8 cellular contexts compared by ENCODE assay signal in genomic region chr9:112037281-112038016, GRCh38.
DNase-seq lines count a peak whose midpoint lies in the region; ATAC-seq, FAIRE-seq and TF ChIP-seq lines count a peak whose summit lies in the region.

No MANE protein-coding gene starts in this region.

- intact Hi-C loops in esophagus squamous epithelium (cut with DNase I) = no loop called here

- ATAC-seq in A549 = no peak
- peak; percentile 74 to 80 for ATAC-seq in stimulated activated naive B cell treated with anti-CD40 and anti-IgM and Interleukin-4, amounts not matched to agents 10 μg/mL and 1 μg/mL and 100 μg/mL, for 72 hours (replicated peaks)

- H3K27ac Mint-ChIP-seq in stimulated activated naive B cell treated with anti-CD40 and anti-IgM and Interleukin-4, amounts not matched to agents 10 μg/mL and 1 μg/mL and 100 μg/mL, for 72 hours = peak overlapping the region; percentile 89

- H3K9me3 Mint-ChIP-seq in stimulated activated naive B cell treated with anti-CD40 and anti-IgM and Interleukin-4, amounts not matched to agents 10 μg/mL and 1 μg/mL and 100 μg/mL, for 72 hours = peaks cover 4 to 7% of the 10 kb centered on the region in 2 donors

- no peak for TF ChIP-seq RAD21 in A549 (conservative IDR thresholded peaks at IDR 0.05 in 1 of 2, IDR thresholded peaks at IDR 0.05 in 1 of 2)

- WGBS in A549 (ENCODE audit: missing lambda C conversion rate) = 93% methylated on average over 2 of the region's 2 CpGs
- 65 to 78% methylated on average over 2 of the region's 2 CpGs for WGBS in esophagus squamous epithelium, 2 donors

- TF ChIP-seq CTCF in A549 (IDR thresholded peaks at IDR 0.05) (no peak), fibroblast of villous mesenchyme (IDR thresholded peaks at IDR 0.05; ENCODE audit: insufficient read depth, low read depth, low read length) (no peak), esophagus squamous epithelium (IDR thresholded peaks at IDR 0.05) (no peak)

- TF ChIP-seq POLR2A in A549 (IDR thresholded peaks at IDR 0.05; ENCODE audit: low read length) (no peak), GM19193 (IDR thresholded peaks at IDR 0.05; ENCODE audit: extremely low read depth, insufficient read depth, insufficient read length) (peak; percentile 47), esophagus squamous epithelium (IDR thresholded peaks at IDR 0.05) (no peak)

- no peaks in the 10 kb centered on the region for H3K27me3 Mint-ChIP-seq in stimulated activated naive B cell treated with anti-CD40 and anti-IgM and Interleukin-4, amounts not matched to agents 10 μg/mL and 1 μg/mL and 100 μg/mL, for 72 hours

- H3K4me1 ChIP-seq in A549 = peaks cover 34% of the 10 kb centered on the region
- peaks cover 0 to 16% (median 7%) of the 10 kb centered on the region in 3 donors for H3K4me1 ChIP-seq in esophagus squamous epithelium

- H3K36me3 ChIP-seq in esophagus squamous epithelium = peaks cover 0 to 4% (median 0%) of the 10 kb centered on the region in 3 donors

- POLR2A ChIA-PET in A549 (lab: Yijun Ruan, JAX) = no interaction called here

- DNase-seq in A549 (ENCODE audit: low read depth in 1 of 2, low spot score in 1 of 2) (no peak), HS-27A (ENCODE audit: low read depth) (peak; percentile 91), fibroblast of villous mesenchyme (ENCODE audit: low read depth) (peak; percentile 77), esophagus squamous epithelium (lab: John Stamatoyannopoulos, UW) (no peak), NCI-H128 (lab: John Stamatoyannopoulos, UW; ENCODE audit: unreplicated experiment) (no peak)
- DNase-seq in activated CD4-positive, alpha-beta T cell treated with anti-CD3 and anti-CD28 coated beads, Interleukin-2, amount 50 U/mL, for 48 hours = peak; percentile 58 to 70
- peak; percentile 78 for DNase-seq in stimulated activated naive B cell treated with anti-CD40 and anti-IgM and Interleukin-4, amounts not matched to agents 10 μg/mL and 1 μg/mL and 100 μg/mL, for 72 hours

- CTCF ChIA-PET in A549 (lab: Yijun Ruan, JAX) = interaction anchor here (0.9 to 4.9 kb wide), 2 partner anchors 10 to 38 kb away, joined by 3 to 19 read pairs; no protein-coding TSS in a partner anchor

- no peaks in the 10 kb centered on the region for H3K27me3 ChIP-seq in esophagus squamous epithelium

- no peak overlapping the region for H3K4me3 ChIP-seq in A549
- no peak overlapping the region for H3K4me3 ChIP-seq in fibroblast of villous mesenchyme (ENCODE audit: low read depth, low read length)
- H3K4me3 ChIP-seq in esophagus squamous epithelium = no peak overlapping the region

- H3K27ac ChIP-seq in A549 = peak overlapping the region; percentile 2 to 59; a peak in 4 of 6 replicates
- no peak overlapping the region for H3K27ac ChIP-seq in esophagus squamous epithelium

- peak overlapping the region; percentile 3 to 53 for H3K4me3 Mint-ChIP-seq in stimulated activated naive B cell treated with anti-CD40 and anti-IgM and Interleukin-4, amounts not matched to agents 10 μg/mL and 1 μg/mL and 100 μg/mL, for 72 hours

- no peak for TF ChIP-seq EP300 in A549 (IDR thresholded peaks at IDR 0.05)

- no peak for FAIRE-seq in A549 (lab: Jason Lieb, UNC)

- peaks cover 26 to 42% of the 10 kb centered on the region in 2 donors for H3K36me3 Mint-ChIP-seq in stimulated activated naive B cell treated with anti-CD40 and anti-IgM and Interleukin-4, amounts not matched to agents 10 μg/mL and 1 μg/mL and 100 μg/mL, for 72 hours

- peaks cover 52 to 94% of the 10 kb centered on the region in 2 donors for H3K4me1 Mint-ChIP-seq in stimulated activated naive B cell treated with anti-CD40 and anti-IgM and Interleukin-4, amounts not matched to agents 10 μg/mL and 1 μg/mL and 100 μg/mL, for 72 hours

- H3K4me2 ChIP-seq in A549 = no peak overlapping the region

- H3K9me3 ChIP-seq in A549 (no peaks in the 10 kb centered on the region), esophagus squamous epithelium (no peaks in the 10 kb centered on the region)

TF ChIP-seq in A549, 52 proteins besides CTCF, POLR2A, EP300 and RAD21:
- TF ChIP-seq, protein P1, sequence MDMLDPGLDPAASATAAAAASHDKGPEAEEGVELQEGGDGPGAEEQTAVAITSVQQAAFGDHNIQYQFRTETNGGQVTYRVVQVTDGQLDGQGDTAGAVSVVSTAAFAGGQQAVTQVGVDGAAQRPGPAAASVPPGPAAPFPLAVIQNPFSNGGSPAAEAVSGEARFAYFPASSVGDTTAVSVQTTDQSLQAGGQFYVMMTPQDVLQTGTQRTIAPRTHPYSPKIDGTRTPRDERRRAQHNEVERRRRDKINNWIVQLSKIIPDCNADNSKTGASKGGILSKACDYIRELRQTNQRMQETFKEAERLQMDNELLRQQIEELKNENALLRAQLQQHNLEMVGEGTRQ (IDR thresholded peaks at IDR 0.05) = no peak
- no peak for TF ChIP-seq BHLHE40 (IDR thresholded peaks at IDR 0.05; ENCODE audit: low read depth, low read length)
- no peak for TF ChIP-seq HEYL (CRISPR knock-in tag; IDR thresholded peaks at IDR 0.05)
- TF ChIP-seq, protein P2, sequence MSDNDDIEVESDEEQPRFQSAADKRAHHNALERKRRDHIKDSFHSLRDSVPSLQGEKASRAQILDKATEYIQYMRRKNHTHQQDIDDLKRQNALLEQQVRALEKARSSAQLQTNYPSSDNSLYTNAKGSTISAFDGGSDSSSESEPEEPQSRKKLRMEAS (IDR thresholded peaks at IDR 0.05) = no peak
- TF ChIP-seq, protein P3, sequence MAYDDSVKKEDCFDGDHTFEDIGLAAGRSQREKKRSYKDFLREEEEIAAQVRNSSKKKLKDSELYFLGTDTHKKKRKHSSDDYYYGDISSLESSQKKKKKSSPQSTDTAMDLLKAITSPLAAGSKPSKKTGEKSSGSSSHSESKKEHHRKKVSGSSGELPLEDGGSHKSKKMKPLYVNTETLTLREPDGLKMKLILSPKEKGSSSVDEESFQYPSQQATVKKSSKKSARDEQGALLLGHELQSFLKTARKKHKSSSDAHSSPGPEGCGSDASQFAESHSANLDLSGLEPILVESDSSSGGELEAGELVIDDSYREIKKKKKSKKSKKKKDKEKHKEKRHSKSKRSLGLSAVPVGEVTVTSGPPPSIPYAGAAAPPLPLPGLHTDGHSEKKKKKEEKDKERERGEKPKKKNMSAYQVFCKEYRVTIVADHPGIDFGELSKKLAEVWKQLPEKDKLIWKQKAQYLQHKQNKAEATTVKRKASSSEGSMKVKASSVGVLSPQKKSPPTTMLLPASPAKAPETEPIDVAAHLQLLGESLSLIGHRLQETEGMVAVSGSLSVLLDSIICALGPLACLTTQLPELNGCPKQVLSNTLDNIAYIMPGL (CRISPR knock-in tag; IDR thresholded peaks at IDR 0.05; ENCODE audit: borderline replicate concordance) = no peak
- no peak for TF ChIP-seq HOXA7 (CRISPR knock-in tag; IDR thresholded peaks at IDR 0.05)
- no peak for TF ChIP-seq HDAC2 (IDR thresholded peaks at IDR 0.05)
- no peak for TF ChIP-seq TFCP2L1 (CRISPR knock-in tag; IDR thresholded peaks at IDR 0.05)
- TF ChIP-seq SREBF2 (IDR thresholded peaks at IDR 0.05) = no peak
- no peak for TF ChIP-seq MYC (IDR thresholded peaks at IDR 0.05; ENCODE audit: borderline replicate concordance, low read length)
- TF ChIP-seq NPAS2 (CRISPR knock-in tag; IDR thresholded peaks at IDR 0.05; ENCODE audit: borderline replicate concordance) = no peak
- no peak for TF ChIP-seq CHD2 (IDR thresholded peaks at IDR 0.05; ENCODE audit: low read length, partially characterized antibody)
- TF ChIP-seq CHD4 (IDR thresholded peaks at IDR 0.05; ENCODE audit: borderline replicate concordance) = no peak
- TF ChIP-seq NFE2L2 (conservative IDR thresholded peaks at IDR 0.05; ENCODE audit: low read length) = no peak
- TF ChIP-seq ZSCAN20 (CRISPR knock-in tag; IDR thresholded peaks at IDR 0.05) = no peak
- no peak for TF ChIP-seq CBX2 (IDR thresholded peaks at IDR 0.05; ENCODE audit: borderline replicate concordance, low read depth)
- TF ChIP-seq CBX8 (IDR thresholded peaks at IDR 0.05) = no peak
- no peak for TF ChIP-seq HOXB5 (CRISPR knock-in tag; IDR thresholded peaks at IDR 0.05)
- TF ChIP-seq FOSB (CRISPR knock-in tag; IDR thresholded peaks at IDR 0.05) = no peak
- no peak for TF ChIP-seq ZC3H11A (IDR thresholded peaks at IDR 0.05)

Comparison
In these comparisons a context has a peak if more than half of its experiments do, and no peak if none do; other contexts are left out.
1. ATAC-seq: peak in stimulated activated naive B cell treated with anti-CD40 and anti-IgM and Interleukin-4, amounts not matched to agents 10 μg/mL and 1 μg/mL and 100 μg/mL, for 72 hours (2 of 2); none in A549 (0 of 2).
2. DNase-seq: peak in HS-27A (single experiment), activated CD4-positive, alpha-beta T cell treated with anti-CD3 and anti-CD28 coated beads, Interleukin-2, amount 50 U/mL, for 48 hours (2 of 2), fibroblast of villous mesenchyme (single experiment) and stimulated activated naive B cell treated with anti-CD40 and anti-IgM and Interleukin-4, amounts not matched to agents 10 μg/mL and 1 μg/mL and 100 μg/mL, for 72 hours (single experiment); none in A549 (0 of 2), esophagus squamous epithelium (single experiment) and NCI-H128 (single experiment).
3. H3K27ac ChIP-seq: peak in A549 (2 of 2); none in esophagus squamous epithelium (0 of 4).